Comparison of ENCODE assay signal across 18 cellular contexts in genomic region chr5:79481574-79481973, GRCh38. TPM values are rescaled to one million over a fixed set of nuclear protein-coding genes. Genes with fewer than 3 reads are reported as not detected.
A peak's percentile ranks its signal among the peaks of the same experiment; 100 is the strongest.
DNase-seq lines count a peak whose midpoint lies in the region; ATAC-seq and TF ChIP-seq lines count a peak whose summit lies in the region.
"Had no signal": no experiment of that assay in that cellular context is flagged by ENCODE, and none has a peak within 500 bp of the region (broad histone marks: within the 10 kb centered on the region; RNA-seq: fewer than 3 reads in every experiment).

No MANE protein-coding gene starts in this region.

- in situ Hi-C loops in IMR-90 (cut with MboI; ENCODE audit: low sequenced_read_pairs) (no loop called here), gastrocnemius medialis (cut with MboI; ENCODE audit: low sequenced_read_pairs in 4 of 4) (no loop called here)

- H2AK5ac ChIP-seq in IMR-90 (ENCODE audit: low read depth, low read length): no peak overlapping the region

- H3K27ac Mint-ChIP-seq in Calu3 (ENCODE audit: unreplicated experiment): no peak overlapping the region

- H3K4me2 ChIP-seq in IMR-90 (ENCODE audit: low read depth, low read length): no peak overlapping the region

- H2AFZ ChIP-seq in IMR-90 (replicated peaks; ENCODE audit: low read length, poor library complexity): no peak overlapping the region

- H3K4ac ChIP-seq in IMR-90 (ENCODE audit: low read depth, low read length): no peak overlapping the region

- no peak overlapping the region for H3K4me3 Mint-ChIP-seq in Calu3 (ENCODE audit: low read depth, unreplicated experiment)

- dilution Hi-C loops in IMR-90 (cut with HindIII; ENCODE audit: low sequenced_read_pairs, unreplicated experiment): no loop called here

- H3K23ac ChIP-seq in IMR-90 (ENCODE audit: low read depth, low read length): no peak overlapping the region

- no peak overlapping the region for H3K18ac ChIP-seq in IMR-90 (ENCODE audit: low read depth, low read length)

- H4K20me1 ChIP-seq in IMR-90 (ENCODE audit: insufficient read depth, low read length): no peaks in the 10 kb centered on the region

- WGBS in IMR-90 (ENCODE audit: extremely low coverage in 2 of 2, insufficient read length in 1 of 2), 2 experiments: no CpG with 5 or more reads among the region's 1 CpG

- peaks cover 7 to 13% of the 10 kb centered on the region in 2 experiments; a peak in 3 of 4 replicates for H3K79me1 ChIP-seq in IMR-90 (ENCODE audit: low read depth in 1 of 2, low read length in 2 of 2)

- H4K91ac ChIP-seq in IMR-90 (ENCODE audit: insufficient read depth, low read depth, low read length): no peak overlapping the region

- H3K9ac ChIP-seq in IMR-90 (ENCODE audit: low read depth, low read length): no peak overlapping the region

- H4K5ac ChIP-seq in IMR-90 (ENCODE audit: low read depth, low read length): no peak overlapping the region

- H3K27ac ChIP-seq in IMR-90 (ENCODE audit: insufficient read depth, low read length): no peak overlapping the region
- peak overlapping the region; percentile 82 to 93 for H3K27ac ChIP-seq in right atrium auricular region
- H3K27ac ChIP-seq in gastrocnemius medialis: peak overlapping the region; percentile 84 to 93 (median 89)
- H3K27ac ChIP-seq: Peyer's patch, SJSA1 had no signal

- no peaks in the 10 kb centered on the region for H3K9me3 ChIP-seq in IMR-90 (ENCODE audit: control insufficient read depth, insufficient read depth, low read length)
- no peaks in the 10 kb centered on the region for H3K9me3 ChIP-seq in right atrium auricular region
- H3K9me3 ChIP-seq in gastrocnemius medialis: no peaks in the 10 kb centered on the region
- H3K9me3 ChIP-seq: BE2C, Peyer's patch, SJSA1 had no signal

- H3K27me3 ChIP-seq in IMR-90 (ENCODE audit: control insufficient read depth, insufficient read depth, low read length): no peaks in the 10 kb centered on the region
- no peaks in the 10 kb centered on the region for H3K27me3 ChIP-seq in right atrium auricular region
- H3K27me3 ChIP-seq in gastrocnemius medialis: no peaks in the 10 kb centered on the region
- H3K27me3 ChIP-seq: Peyer's patch, SJSA1 had no signal

- no peak for TF ChIP-seq RAD21 in IMR-90 (IDR thresholded peaks at IDR 0.05; ENCODE audit: low read length)

- no peak overlapping the region for H3K4me3 ChIP-seq in IMR-90 (ENCODE audit: insufficient read depth, low read depth, low read length)
- H3K4me3 ChIP-seq in right atrium auricular region: peak overlapping the region; percentile 25 to 31
- peak overlapping the region; percentile 5 to 34 (median 28) for H3K4me3 ChIP-seq in gastrocnemius medialis
- H3K4me3 ChIP-seq: Peyer's patch, SJSA1 had no signal

- H3K9me1 ChIP-seq in IMR-90 (ENCODE audit: insufficient read depth, low read length): peaks cover 3% of the 10 kb centered on the region; the same call in 1 of the 2 replicates

- no peak overlapping the region for H3K56ac ChIP-seq in IMR-90 (ENCODE audit: extremely low read depth, insufficient read depth, low read length)

- H3K4me1 ChIP-seq in IMR-90 (ENCODE audit: control insufficient read depth, insufficient read depth, low read length) (peaks cover 4% of the 10 kb centered on the region), right atrium auricular region (no peaks in the 10 kb centered on the region), gastrocnemius medialis (peaks cover 35 to 56% of the 10 kb centered on the region in 2 donors)
- H3K4me1 ChIP-seq: BE2C, Peyer's patch had no signal

- no peak overlapping the region for H4K8ac ChIP-seq in IMR-90 (ENCODE audit: low read depth in 2 of 2, low read length in 2 of 2)

- no peak overlapping the region for H2BK5ac ChIP-seq in IMR-90 (ENCODE audit: low read depth, low read length, poor library complexity, severe bottlenecking)

- intact Hi-C loops in IMR-90 (cut with micrococcal nuclease) (no loop called here), Right ventricle myocardium superior (cut with DNase I) (no loop called here), gastrocnemius medialis (cut with DNase I; ENCODE audit: low total_unique reads) (loop anchor here (10.0 kb wide), 1 partner anchor 577 kb away; no protein-coding TSS in a partner anchor), Calu3 (cut with micrococcal nuclease; ENCODE audit: unreplicated experiment) (no loop called here)

- no peak overlapping the region for H2AK9ac ChIP-seq in IMR-90 (replicated peaks; ENCODE audit: low read depth, low read length, poor library complexity)

- TF ChIP-seq CTCF in IMR-90 (conservative IDR thresholded peaks at IDR 0.05; ENCODE audit: low read depth, low read length): no peak
- TF ChIP-seq CTCF in right atrium auricular region (IDR thresholded peaks at IDR 0.05): no peak
- no peak for TF ChIP-seq CTCF in gastrocnemius medialis (IDR thresholded peaks at IDR 0.05 in 4 of 5, conservative IDR thresholded peaks at IDR 0.05 in 1 of 5)
- TF ChIP-seq CTCF in Calu3 (IDR thresholded peaks at IDR 0.05; ENCODE audit: unreplicated experiment): no peak

- CTCF ChIA-PET in IMR-90 (lab: Yijun Ruan, JAX): no interaction called here
- CTCF ChIA-PET in Calu3 (lab: Charles Lee): interaction anchor here (0.6 to 1.1 kb wide), 2 partner anchors 19 to 32 kb away, joined by 3 to 6 read pairs; partner anchors contain the start of gene HOMER1

- POLR2A ChIA-PET in IMR-90 (lab: Charles Lee; ENCODE audit: unreplicated experiment): no interaction called here

- no peaks in the 10 kb centered on the region for H3K4me1 Mint-ChIP-seq in Calu3 (ENCODE audit: low read depth, unreplicated experiment)

- no peak for ATAC-seq in IMR-90 (ENCODE audit: low read depth)
- peak; percentile 88 for ATAC-seq in Right ventricle myocardium superior (ENCODE audit: poor library complexity)
- ATAC-seq in gastrocnemius medialis: peak; percentile 98 to 99

- H3K36me3 ChIP-seq in IMR-90 (ENCODE audit: control insufficient read depth, insufficient read depth, low read length): no peaks in the 10 kb centered on the region
- H3K36me3 ChIP-seq in right atrium auricular region: no peaks in the 10 kb centered on the region
- H3K36me3 ChIP-seq in gastrocnemius medialis: no peaks in the 10 kb centered on the region
- H3K36me3 ChIP-seq: BE2C, Peyer's patch, SJSA1 had no signal

- no peak overlapping the region for H2BK120ac ChIP-seq in IMR-90 (ENCODE audit: low read depth, low read length)

- H2BK15ac ChIP-seq in IMR-90 (ENCODE audit: low read depth, low read length): 0 out of 3 replicates have a peak overlapping the region, but pooled peaks have one; percentile 59

- no peaks in the 10 kb centered on the region for H3K9me3 Mint-ChIP-seq in Calu3 (ENCODE audit: low read depth, unreplicated experiment)

- no peak for TF ChIP-seq POLR2A in IMR-90 (IDR thresholded peaks at IDR 0.05; ENCODE audit: low read depth, low read length)
- TF ChIP-seq POLR2A in gastrocnemius medialis (IDR thresholded peaks at IDR 0.05): no peak

- no peak overlapping the region for H3K14ac ChIP-seq in IMR-90 (replicated peaks; ENCODE audit: low read depth, low read length)

- H3K27me3 Mint-ChIP-seq in Calu3 (ENCODE audit: unreplicated experiment): no peaks in the 10 kb centered on the region

- DNase-seq in IMR-90 (no peak), Right ventricle myocardium superior (no peak), right atrium auricular region (ENCODE audit: low spot score) (no peak), gastrocnemius medialis (peak in 1 of 2 donors; percentile 14), Calu3 (no peak), NCI-H2227 treated with DMSO at 0.1 percent for 48 hours (lab: John Stamatoyannopoulos, UW) (no peak), epidermal melanocyte (ENCODE audit: insufficient read length, low spot score) (no peak)
- DNase-seq: BE2C, EL, GF-D8, Karpas-422, NCI-H1694 treated with DMSO at 0.1 percent for 48 hours, NCI-H2081 treated with DMSO at 0.1 percent for 48 hours, NCI-H226, NCI-H510A treated with DMSO at 0.1 percent for 48 hours, NCI-H82, Peyer's patch had no signal

- no peak overlapping the region for H2BK20ac ChIP-seq in IMR-90 (ENCODE audit: low read depth, low read length)

- BruUV-seq in IMR-90 (replicated peaks; lab: Mats Ljungman, UMichigan): no TSS peak
- BruUV-seq in Calu3 (replicated peaks; lab: Mats Ljungman, UMichigan): no TSS peak

- H3K36me3 Mint-ChIP-seq in Calu3 (ENCODE audit: insufficient read depth, unreplicated experiment): no peaks in the 10 kb centered on the region

TF ChIP-seq in IMR-90, 13 proteins besides CTCF, POLR2A, EP300 and RAD21:
- TF ChIP-seq BHLHE40 (IDR thresholded peaks at IDR 0.05; ENCODE audit: low read depth, low read length): no peak
- no peak for TF ChIP-seq MXI1 (IDR thresholded peaks at IDR 0.05; ENCODE audit: borderline replicate concordance, low read depth, low read length)

RNA-seq across cellular contexts. Expression of gene HOMER1, which starts 32.4 kb away (rescaled TPM):
- total RNA-seq in IMR-90 (2012; rRNA removed): 6.8 and 6.9 TPM in 2 replicates
- polyA plus RNA-seq in IMR-90 (2012; rRNA removed): 1.3 and 1.9 TPM in 2 replicates
- 0.52 and 0.56 TPM in 2 replicates for polyA plus RNA-seq in IMR-90 (2012; cell fraction: cytosol; rRNA removed)
- 0.36 and 1.2 TPM in 2 replicates for polyA plus RNA-seq in IMR-90 (2012; cell fraction: nucleus; rRNA removed; ENCODE audit: low replicate concordance)
- 52.6 TPM for total RNA-seq in Right ventricle myocardium superior
- 10 to 100 TPM; 30.1 to 31.4 TPM for total RNA-seq in right atrium auricular region
- total RNA-seq in gastrocnemius medialis: 10 to 100 TPM; 23.5 to 51.0 (median 33.0) TPM
- total RNA-seq in Calu3 (2022): 26.6 and 32.5 TPM in 2 replicates
